In the genomic region with DNA sequence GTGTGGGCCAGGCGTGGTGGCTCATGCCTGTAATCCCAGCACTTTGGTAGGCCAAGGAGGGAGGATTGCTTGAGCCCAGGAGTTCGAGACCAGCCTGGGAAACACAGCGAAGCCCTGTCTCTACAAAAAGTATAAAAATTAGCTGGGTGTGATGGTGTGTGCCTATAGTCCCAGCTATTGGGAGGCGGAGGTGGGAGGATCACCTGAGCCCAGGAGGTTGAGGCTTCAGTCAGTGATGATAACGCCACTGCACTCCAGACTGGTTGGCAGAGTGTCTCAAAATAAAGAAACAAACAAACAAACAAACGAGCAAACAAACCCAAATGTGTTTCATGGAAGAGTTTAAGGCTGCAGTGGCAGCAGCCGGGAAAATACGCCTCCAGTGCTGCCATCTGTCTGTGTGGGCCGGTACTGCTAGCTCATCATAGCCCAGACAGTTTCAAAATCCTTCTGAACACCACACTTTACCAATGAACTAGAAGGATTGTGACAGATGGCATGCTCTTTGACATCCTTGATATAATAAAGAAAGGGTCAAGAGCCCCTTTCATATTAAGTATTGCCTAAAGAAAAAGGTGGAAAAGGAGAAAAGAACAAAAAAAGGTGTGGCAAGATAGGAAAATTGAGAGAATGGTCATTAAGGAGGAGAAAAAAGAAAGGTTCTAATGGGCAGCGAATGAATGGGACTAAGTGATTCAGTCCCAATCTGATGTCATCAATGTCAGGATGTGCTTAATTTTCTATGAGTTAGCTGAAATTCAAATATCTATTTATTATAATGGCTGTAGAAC, we compare ENCODE assay signal across 8 cellular contexts.
DNase-seq lines count a peak whose midpoint lies in the region; ATAC-seq and TF ChIP-seq lines count a peak whose summit lies in the region.

No MANE protein-coding gene starts in this region.

- H3K4me3 ChIP-seq in thyroid gland (replicated peaks in 1 of 3) = no peak overlapping the region

- no peaks in the 10 kb centered on the region for H3K27me3 ChIP-seq in thyroid gland

- intact Hi-C loops in thyroid gland (cut with DNase I) = no loop called here

- no peaks in the 10 kb centered on the region for H3K4me1 ChIP-seq in thyroid gland

- TF ChIP-seq CTCF in omental fat pad (IDR thresholded peaks at IDR 0.05) (no peak), thyroid gland (IDR thresholded peaks at IDR 0.05) (peak in 5 of 6 experiments; percentile 37 to 91 (median 57))

- peak; percentile 6 for DNase-seq in NOMO-1 treated with DMSO at 0.1 percent for 48 hours (lab: John Stamatoyannopoulos, UW; ENCODE audit: unreplicated experiment)
- no peak for DNase-seq in NOMO-1 treated with dmso at 0.1 percent for 144 hours (lab: John Stamatoyannopoulos, UW; ENCODE audit: unreplicated experiment)
- peak; percentile 41 to 82 for DNase-seq in NCI-H524 (lab: John Stamatoyannopoulos, UW)
- DNase-seq in activated T-cell treated with anti-CD3 and anti-CD28 coated beads for 24 hours (ENCODE audit: low read depth) = peak; percentile 36
- peak; percentile 27 for DNase-seq in fibroblast of gingiva (ENCODE audit: low read depth)
- peak; percentile 43 for DNase-seq in omental fat pad (ENCODE audit: low spot score)
- DNase-seq in thyroid gland = peak; percentile 32 to 49

- 65 to 66% methylated on average over 10 of the region's 10 CpGs for WGBS in thyroid gland, 2 donors

- H3K9me3 ChIP-seq in thyroid gland = no peaks in the 10 kb centered on the region

- ATAC-seq in HG02763 (IDR thresholded peaks at IDR 0.05; ENCODE audit: unreplicated experiment) = peak; percentile 85
- peak; percentile 57 for ATAC-seq in omental fat pad (ENCODE audit: low FRiP score)

- no peak overlapping the region for H3K27ac ChIP-seq in thyroid gland

- TF ChIP-seq POLR2A in thyroid gland (IDR thresholded peaks at IDR 0.05) = no peak

- peaks cover 92 to 95% of the 10 kb centered on the region in 2 donors for H3K36me3 ChIP-seq in thyroid gland

Comparison
In these comparisons a context has a peak if more than half of its experiments do, and no peak if none do; other contexts are left out.
1. CTCF ChIP-seq: peak in thyroid gland (5 of 6); none in omental fat pad (0 of 3).